In the genomic region with DNA sequence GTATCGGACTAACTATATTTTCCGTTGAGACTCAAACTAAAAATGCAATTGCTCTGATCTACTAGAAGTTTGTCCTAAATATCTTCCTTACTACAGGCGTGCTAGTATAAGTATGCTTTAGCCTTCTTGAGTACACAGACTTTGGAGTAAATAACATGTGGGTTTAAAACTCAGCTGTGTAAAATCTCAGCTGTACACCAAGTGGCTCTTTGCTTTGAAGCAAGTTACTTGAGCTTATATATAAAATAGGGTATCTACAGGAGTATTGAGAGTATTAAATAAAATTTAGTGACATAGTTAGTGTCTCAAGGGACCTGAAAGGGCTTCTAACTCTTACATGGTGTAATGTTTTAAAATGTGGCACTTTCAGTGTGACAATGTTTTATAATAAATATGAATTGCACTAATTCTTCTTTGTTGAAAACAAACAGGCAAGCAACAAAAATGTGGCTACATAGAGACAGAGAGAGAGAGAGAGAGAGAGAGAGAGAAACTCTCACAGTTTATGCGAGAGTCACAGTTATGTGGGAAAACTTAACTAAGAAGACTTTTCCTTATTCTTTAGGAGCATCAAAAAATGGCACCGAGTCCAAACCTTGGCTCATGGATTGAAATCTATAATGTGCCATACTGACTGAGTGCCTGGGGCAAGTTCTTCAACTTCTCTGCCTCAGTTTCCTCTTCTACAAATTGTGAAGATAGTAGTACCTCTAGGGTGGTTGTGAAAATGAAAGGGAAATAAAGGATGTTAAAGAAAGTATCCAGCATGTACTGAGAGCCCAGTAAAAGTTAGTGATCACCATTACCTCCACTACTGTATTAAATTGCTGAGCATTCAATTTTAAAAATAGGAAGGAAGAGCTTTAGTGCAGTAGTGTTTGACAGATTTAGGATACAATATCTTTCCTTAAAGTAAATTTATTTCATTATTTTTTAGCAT, we compare ENCODE assay signal across 19 cellular contexts.
DNase-seq lines count a peak whose midpoint lies in the region; TF ChIP-seq lines count a peak whose summit lies in the region.
"Had no signal": no experiment of that assay in that cellular context is flagged by ENCODE, and none has a peak within 500 bp of the region (broad histone marks: within the 10 kb centered on the region; RNA-seq: fewer than 3 reads in every experiment).

No MANE protein-coding gene starts in this region.

- H3K79me2 ChIP-seq in H9 (ENCODE audit: insufficient read depth, low read length) (no peaks in the 10 kb centered on the region; the same call in 1 of the 2 replicates), smooth muscle cell (ENCODE audit: low read depth) (peaks cover 3% of the 10 kb centered on the region)

- H3K23ac ChIP-seq in H9 (ENCODE audit: insufficient read length, low read depth, low read length): no peak overlapping the region

- H3K18ac ChIP-seq in H9 (ENCODE audit: insufficient read length, low read depth, low read length): no peak overlapping the region

- no peak overlapping the region for H2BK20ac ChIP-seq in H9 (ENCODE audit: low read depth, low read length, poor library complexity, severe bottlenecking)

- no peak overlapping the region for H2BK5ac ChIP-seq in H9 (ENCODE audit: insufficient read length, low read length)

- H3K56ac ChIP-seq in H9 (ENCODE audit: insufficient read length, low read depth, low read length): no peak overlapping the region

- H3T11ph ChIP-seq in H9 (ENCODE audit: low read length): no peak overlapping the region

- H3K4me1 Mint-ChIP-seq in H9: peaks cover 49 to 52% of the 10 kb centered on the region in 2 experiments
- H3K4me1 Mint-ChIP-seq: activated naive CD8-positive, alpha-beta T cell treated with anti-CD3 and anti-CD28 coated beads for 36 hours; natural killer cell; stimulated activated memory B cell treated with anti-CD40 and anti-IgM and Interleukin-4, amounts not matched to agents 10 μg/mL and 1 μg/mL and 100 μg/mL, for 72 hours had no signal

- H3K36me3 Mint-ChIP-seq in H9 (ENCODE audit: insufficient read depth in 1 of 3, low read depth in 3 of 3): peaks cover 0 to 5% (median 3%) of the 10 kb centered on the region in 3 experiments; a peak in 5 of 7 replicates
- H3K36me3 Mint-ChIP-seq: activated naive CD8-positive, alpha-beta T cell treated with anti-CD3 and anti-CD28 coated beads for 36 hours; CD8-positive, alpha-beta T cell; natural killer cell; stimulated activated memory B cell treated with anti-CD40 and anti-IgM and Interleukin-4, amounts not matched to agents 10 μg/mL and 1 μg/mL and 100 μg/mL, for 72 hours had no signal

- DNase-seq in H9: no peak
- DNase-seq in smooth muscle cell (lab: John Stamatoyannopoulos, UW; ENCODE audit: unreplicated experiment): no peak
- no peak for DNase-seq in effector CD8-positive, alpha-beta T cell (lab: John Stamatoyannopoulos, UW)
- DNase-seq in SW 1271 (lab: John Stamatoyannopoulos, UW): no peak
- no peak for DNase-seq in HuH-7.5 (ENCODE audit: low spot score)
- DNase-seq in kidney glomerular epithelial cell (lab: John Stamatoyannopoulos, UW): no peak
- DNase-seq: activated CD4-positive, CD25-positive, alpha-beta regulatory T cell; activated naive CD8-positive, alpha-beta T cell treated with anti-CD3 and anti-CD28 coated beads for 36 hours; CD8-positive, alpha-beta T cell; esophagus squamous epithelium; mammary epithelial cell; natural killer cell; NCI-H524 treated with DMSO at 0.1 percent for 48 hours; SIG-M5; upper lobe of right lung had no signal

- no CpG with 5 or more reads among the region's 5 CpGs for WGBS in H9 (ENCODE audit: extremely low coverage, insufficient read length, low lambda C conversion rate)
- WGBS in smooth muscle cell (ENCODE audit: low lambda C conversion rate): 50% methylated on average over 5 of the region's 5 CpGs

- H3F3A ChIP-seq in smooth muscle cell (ENCODE audit: low read depth): peaks cover 10% of the 10 kb centered on the region

- no peaks in the 10 kb centered on the region for H3K79me1 ChIP-seq in H9 (ENCODE audit: insufficient read depth, low read depth, low read length, poor library complexity, severe bottlenecking)

- H3K4ac ChIP-seq in H9 (ENCODE audit: low read depth, low read length): no peak overlapping the region

- H3K27ac Mint-ChIP-seq in H9: peak overlapping the region; percentile 53 to 97 (median 93)
- H3K27ac Mint-ChIP-seq: activated naive CD8-positive, alpha-beta T cell treated with anti-CD3 and anti-CD28 coated beads for 36 hours; activated T-helper 1 cell treated with anti-CD3 and anti-CD28 coated beads, Interleukin-12 subunit alpha, Interleukin-12 subunit beta, Interleukin-2, Interleukin-4 antibody, amounts not matched to agents 30 ng/mL and 10 ng/mL and 1 ng/mL, durations not matched to agents 14 hours and 24 hours and 36 hours; CD8-positive, alpha-beta T cell; natural killer cell; stimulated activated memory B cell treated with anti-CD40 and anti-IgM and Interleukin-4, amounts not matched to agents 10 μg/mL and 1 μg/mL and 100 μg/mL, for 72 hours had no signal

- no peak overlapping the region for H4K91ac ChIP-seq in H9 (ENCODE audit: insufficient read length, low read depth, low read length)

- H3K4me2 ChIP-seq in H9 (ENCODE audit: insufficient read depth, insufficient read length, low read length) (no peak overlapping the region), smooth muscle cell (peak overlapping the region; percentile 12)

- no peak overlapping the region for H2BK12ac ChIP-seq in H9 (ENCODE audit: insufficient read length, low read depth, low read length)

- no peaks in the 10 kb centered on the region for H4K20me1 ChIP-seq in H9 (ENCODE audit: control insufficient read depth, insufficient read depth, insufficient read length)
- H4K20me1 ChIP-seq in smooth muscle cell (ENCODE audit: low read depth): no peaks in the 10 kb centered on the region

- H4K5ac ChIP-seq in H9 (ENCODE audit: insufficient read length, low read depth, low read length): no peak overlapping the region

- no peak overlapping the region for H3K9ac ChIP-seq in H9 (ENCODE audit: extremely low read depth, insufficient read length, low read length)
- peak overlapping the region; percentile 39 for H3K9ac ChIP-seq in iPS-20b (ENCODE audit: low read depth, low read length)
- H3K9ac ChIP-seq in smooth muscle cell (ENCODE audit: low read depth): peak overlapping the region; percentile 3

- no peaks in the 10 kb centered on the region for H3K27me3 Mint-ChIP-seq in H9 (ENCODE audit: low read depth)

- H3K4me3 Mint-ChIP-seq in H9: peak overlapping the region in 1 of 2 experiments; percentile 36; a peak in 2 of 5 replicates
- H3K4me3 Mint-ChIP-seq: activated naive CD8-positive, alpha-beta T cell treated with anti-CD3 and anti-CD28 coated beads for 36 hours; activated T-helper 1 cell treated with anti-CD3 and anti-CD28 coated beads, Interleukin-12 subunit alpha, Interleukin-12 subunit beta, Interleukin-2, Interleukin-4 antibody, amounts not matched to agents 30 ng/mL and 10 ng/mL and 1 ng/mL, durations not matched to agents 14 hours and 24 hours and 36 hours; CD8-positive, alpha-beta T cell; natural killer cell; stimulated activated memory B cell treated with anti-CD40 and anti-IgM and Interleukin-4, amounts not matched to agents 10 μg/mL and 1 μg/mL and 100 μg/mL, for 72 hours had no signal

- H3K9me3 Mint-ChIP-seq in H9: peaks cover 0 to 2% of the 10 kb centered on the region in 2 experiments; a peak in 2 of 5 replicates
- H3K9me3 Mint-ChIP-seq: activated naive CD8-positive, alpha-beta T cell treated with anti-CD3 and anti-CD28 coated beads for 36 hours; activated T-helper 1 cell treated with anti-CD3 and anti-CD28 coated beads, Interleukin-12 subunit alpha, Interleukin-12 subunit beta, Interleukin-2, Interleukin-4 antibody, amounts not matched to agents 30 ng/mL and 10 ng/mL and 1 ng/mL, durations not matched to agents 14 hours and 24 hours and 36 hours; CD8-positive, alpha-beta T cell; natural killer cell; stimulated activated memory B cell treated with anti-CD40 and anti-IgM and Interleukin-4, amounts not matched to agents 10 μg/mL and 1 μg/mL and 100 μg/mL, for 72 hours had no signal

- no peaks in the 10 kb centered on the region for H3K23me2 ChIP-seq in H9 (ENCODE audit: insufficient read length, low read depth, low read length, poor library complexity, severe bottlenecking)

- H3K4me3 ChIP-seq in iPS-20b (ENCODE audit: low read length) (peak overlapping the region; percentile 23; the same call in 1 of the 2 replicates), smooth muscle cell (no peak overlapping the region)
- H3K4me3 ChIP-seq: esophagus squamous epithelium, upper lobe of right lung had no signal

- H2AFZ ChIP-seq in H9 (ENCODE audit: low read length): no peak overlapping the region
- H2AFZ ChIP-seq in smooth muscle cell (ENCODE audit: low read depth): peak overlapping the region; percentile 42

- H3K9me3 ChIP-seq in H9 (ENCODE audit: control insufficient read depth, low read depth, low read length): no peaks in the 10 kb centered on the region
- H3K9me3 ChIP-seq in iPS-20b (ENCODE audit: insufficient read depth, low read depth, low read length): no peaks in the 10 kb centered on the region
- H3K9me3 ChIP-seq in smooth muscle cell (replicated peaks; ENCODE audit: low read depth): no peaks in the 10 kb centered on the region
- H3K9me3 ChIP-seq: esophagus squamous epithelium, upper lobe of right lung had no signal

- H2BK120ac ChIP-seq in H9 (ENCODE audit: low read depth, low read length, poor library complexity, severe bottlenecking): no peak overlapping the region

- H3K4me1 ChIP-seq in H9 (ENCODE audit: insufficient read depth, low read length): peaks cover 8% of the 10 kb centered on the region; the same call in 1 of the 2 replicates
- peaks cover 47% of the 10 kb centered on the region for H3K4me1 ChIP-seq in iPS-20b (ENCODE audit: insufficient read depth, low read length)
- peaks cover 63% of the 10 kb centered on the region for H3K4me1 ChIP-seq in smooth muscle cell (ENCODE audit: low read depth)
- H3K4me1 ChIP-seq: upper lobe of right lung had no signal

- no peak overlapping the region for H4K8ac ChIP-seq in H9 (replicated peaks; ENCODE audit: insufficient read length, low read depth, low read length)

- H2AK5ac ChIP-seq in H9 (ENCODE audit: insufficient read length, low read length): no peak overlapping the region

- H3K27me3 ChIP-seq in H9 (ENCODE audit: insufficient read depth, low read length): no peaks in the 10 kb centered on the region
- no peaks in the 10 kb centered on the region for H3K27me3 ChIP-seq in iPS-20b (ENCODE audit: insufficient read depth, low read length)
- H3K27me3 ChIP-seq in smooth muscle cell (ENCODE audit: low read depth): no peaks in the 10 kb centered on the region
- H3K27me3 ChIP-seq: esophagus squamous epithelium, upper lobe of right lung had no signal

- no peak overlapping the region for H2BK15ac ChIP-seq in H9 (ENCODE audit: low read depth, low read length)

- no peak for TF ChIP-seq CTCF in H9 (conservative IDR thresholded peaks at IDR 0.05)
- TF ChIP-seq CTCF in smooth muscle cell (IDR thresholded peaks at IDR 0.05; ENCODE audit: borderline replicate concordance, insufficient read depth, poor library complexity, severe bottlenecking): no peak

- H3K27ac ChIP-seq in H9 (ENCODE audit: insufficient read length, low read depth, low read length): peak overlapping the region; percentile 47
- H3K27ac ChIP-seq in angular gyrus (ENCODE audit: low read depth, low read length): peak overlapping the region; percentile 58
- H3K27ac ChIP-seq in iPS-20b (ENCODE audit: low read length): no peak overlapping the region
- H3K27ac ChIP-seq in smooth muscle cell (ENCODE audit: low read depth): peak overlapping the region; percentile 32
- H3K27ac ChIP-seq: upper lobe of right lung had no signal

- H3K36me3 ChIP-seq in iPS-20b (ENCODE audit: insufficient read depth, low read depth, low read length) (no peaks in the 10 kb centered on the region), smooth muscle cell (ENCODE audit: low read depth) (no peaks in the 10 kb centered on the region)
- H3K36me3 ChIP-seq: esophagus squamous epithelium, upper lobe of right lung had no signal

- no peak overlapping the region for H3K14ac ChIP-seq in H9 (ENCODE audit: insufficient read depth, low read length)
